ENCODE assay signal across 14 cellular contexts in genomic region chr9:73157811-73158210, GRCh38. TPM values are rescaled to one million over a fixed set of nuclear protein-coding genes. Genes with fewer than 3 reads are reported as not detected.
DNase-seq lines count a peak whose midpoint lies in the region; ATAC-seq, FAIRE-seq and TF ChIP-seq lines count a peak whose summit lies in the region.
"Had no signal": no experiment of that assay in that cellular context is flagged by ENCODE, and none has a peak within 500 bp of the region (broad histone marks: within the 10 kb centered on the region; RNA-seq: fewer than 3 reads in every experiment).

No MANE protein-coding gene starts in this region.

- dilution Hi-C loops in IMR-90 (cut with HindIII; ENCODE audit: low sequenced_read_pairs, unreplicated experiment), result no loop called here

- H3K9ac ChIP-seq in IMR-90 (ENCODE audit: low read depth, low read length), result no peak overlapping the region

- POLR2A ChIA-PET in IMR-90 (lab: Charles Lee; ENCODE audit: unreplicated experiment), result interaction anchor here (0.6 kb wide), 2 partner anchors 29 to 85 kb away, joined by 3 to 16 read pairs; no protein-coding TSS in a partner anchor

- peaks cover 64% of the 10 kb centered on the region for H3K36me3 Mint-ChIP-seq in T-helper 2 cell treated with Interferon-gamma antibody and Interleukin-4, amounts not matched to agents 5 μg/mL and 100 μg/mL, for 36 hours (ENCODE audit: low read depth)
- peaks cover 62% of the 10 kb centered on the region for H3K36me3 Mint-ChIP-seq in stimulated activated effector memory CD8-positive, alpha-beta T cell treated with anti-CD3 and anti-CD28 coated beads, Interleukin-12 subunit alpha, Interleukin-12 subunit beta, amount 100 ng/mL, for 72 hours

- no peak overlapping the region; the same call in 1 of the 2 replicates for H3K4me2 ChIP-seq in IMR-90 (ENCODE audit: low read depth, low read length)

- H3K4ac ChIP-seq in IMR-90 (ENCODE audit: low read depth, low read length), result no peak overlapping the region

- H4K8ac ChIP-seq in IMR-90 (ENCODE audit: low read depth in 2 of 2, low read length in 2 of 2), result no peak overlapping the region

- H2BK120ac ChIP-seq in IMR-90 (ENCODE audit: low read depth, low read length), result no peak overlapping the region

- H3K36me3 ChIP-seq in IMR-90 (ENCODE audit: control insufficient read depth, insufficient read depth, low read length), result peaks cover 27% of the 10 kb centered on the region

- H3K4me1 ChIP-seq in IMR-90 (ENCODE audit: control insufficient read depth, insufficient read depth, low read length), result peaks cover 4% of the 10 kb centered on the region

- peak overlapping the region; percentile 55; the same call in 1 of the 2 replicates for H3K18ac ChIP-seq in IMR-90 (ENCODE audit: low read depth, low read length)

- H2BK15ac ChIP-seq in IMR-90 (ENCODE audit: low read depth, low read length), result no peak overlapping the region

- peak overlapping the region; percentile 42 for H3K27ac Mint-ChIP-seq in T-helper 2 cell treated with Interferon-gamma antibody and Interleukin-4, amounts not matched to agents 5 μg/mL and 100 μg/mL, for 36 hours
- H3K27ac Mint-ChIP-seq in stimulated activated effector memory CD8-positive, alpha-beta T cell treated with anti-CD3 and anti-CD28 coated beads, Interleukin-12 subunit alpha, Interleukin-12 subunit beta, amount 100 ng/mL, for 72 hours, result peak overlapping the region; percentile 85

- no peak overlapping the region for H2BK20ac ChIP-seq in IMR-90 (ENCODE audit: low read depth, low read length)

- no peaks in the 10 kb centered on the region for H3K9me3 ChIP-seq in IMR-90 (ENCODE audit: control insufficient read depth, insufficient read depth, low read length)

- peaks cover 17 to 38% of the 10 kb centered on the region in 2 experiments for H3K79me1 ChIP-seq in IMR-90 (ENCODE audit: low read depth in 1 of 2, low read length in 2 of 2)

- CTCF ChIA-PET in IMR-90 (lab: Yijun Ruan, JAX), result interaction anchor here (1.0 kb wide), 1 partner anchor 19 kb away, joined by 3 read pairs; no protein-coding TSS in a partner anchor

- no peaks in the 10 kb centered on the region for H3K27me3 ChIP-seq in IMR-90 (ENCODE audit: control insufficient read depth, insufficient read depth, low read length)

- no peak overlapping the region for H3K14ac ChIP-seq in IMR-90 (replicated peaks; ENCODE audit: low read depth, low read length)

- TF ChIP-seq CTCF in IMR-90 (conservative IDR thresholded peaks at IDR 0.05; ENCODE audit: low read depth, low read length) (no peak), coronary artery (IDR thresholded peaks at IDR 0.05) (no peak)

- TF ChIP-seq RAD21 in IMR-90 (IDR thresholded peaks at IDR 0.05; ENCODE audit: low read length), result no peak

- WGBS in IMR-90 (ENCODE audit: extremely low coverage in 2 of 2, insufficient read length in 1 of 2), 2 experiments, result 100% methylated on average over 1 of the region's 2 CpGs; no CpG with 5 or more reads in 1 of the 2 experiments

- in situ Hi-C loops in IMR-90 (cut with MboI; ENCODE audit: low sequenced_read_pairs), result no loop called here

- no peak overlapping the region for H4K5ac ChIP-seq in IMR-90 (ENCODE audit: low read depth, low read length)

- peak overlapping the region; percentile 57 for H3K4me3 Mint-ChIP-seq in T-helper 2 cell treated with Interferon-gamma antibody and Interleukin-4, amounts not matched to agents 5 μg/mL and 100 μg/mL, for 36 hours
- peak overlapping the region; percentile 83 for H3K4me3 Mint-ChIP-seq in stimulated activated effector memory CD8-positive, alpha-beta T cell treated with anti-CD3 and anti-CD28 coated beads, Interleukin-12 subunit alpha, Interleukin-12 subunit beta, amount 100 ng/mL, for 72 hours

- peaks cover 22% of the 10 kb centered on the region; the same call in 1 of the 2 replicates for H4K20me1 ChIP-seq in IMR-90 (ENCODE audit: insufficient read depth, low read length)

- H3K27ac ChIP-seq in IMR-90 (ENCODE audit: insufficient read depth, low read length) (no peak overlapping the region; the same call in 1 of the 2 replicates), coronary artery (no peak overlapping the region)

- H2AK5ac ChIP-seq in IMR-90 (ENCODE audit: low read depth, low read length), result no peak overlapping the region

- H3K56ac ChIP-seq in IMR-90 (ENCODE audit: extremely low read depth, insufficient read depth, low read length), result no peak overlapping the region

- DNase-seq in T-helper 2 cell treated with Interferon-gamma antibody and Interleukin-4, amounts not matched to agents 5 μg/mL and 100 μg/mL, for 36 hours (ENCODE audit: low spot score), result no peak
- no peak for DNase-seq in T-helper 2 cell
- DNase-seq in IMR-90, result no peak
- DNase-seq in coronary artery (ENCODE audit: low spot score), result no peak
- no peak for DNase-seq in stimulated activated effector memory CD8-positive, alpha-beta T cell treated with anti-CD3 and anti-CD28 coated beads, Interleukin-12 subunit alpha, Interleukin-12 subunit beta, amount 100 ng/mL, for 72 hours (ENCODE audit: low spot score in 2 of 2)
- DNase-seq in GM12892 (ENCODE audit: insufficient read length), result no peak
- no peak for DNase-seq in cerebellar nuclear complex (lab: John Stamatoyannopoulos, UW)
- DNase-seq: activated CD4-positive, alpha-beta T cell treated with anti-CD3 and anti-CD28 coated beads, Interleukin-2, amount 50 U/mL, for 48 hours; hypothalamus; KG1; NCI-H187 treated with DMSO at 0.1 percent for 48 hours; stimulated activated CD4-positive, alpha-beta T cell treated with anti-CD3 and anti-CD28 coated beads, Interleukin-2, amount 100 ng/mL, for 48 hours had no signal

- no peak for FAIRE-seq in GM12892 (lab: Jason Lieb, UNC)
- FAIRE-seq: A204.1 had no signal

- peak; percentile 7; the same call in 1 of the 2 replicates for TF ChIP-seq POLR2A in IMR-90 (IDR thresholded peaks at IDR 0.05; ENCODE audit: low read depth, low read length)
- TF ChIP-seq POLR2A in GM12892 (IDR thresholded peaks at IDR 0.05; ENCODE audit: low read depth, low read length), result no peak

- no peak overlapping the region for H4K91ac ChIP-seq in IMR-90 (ENCODE audit: insufficient read depth, low read depth, low read length)

- intact Hi-C loops in IMR-90 (cut with micrococcal nuclease), result no loop called here

- ATAC-seq in IMR-90 (ENCODE audit: low read depth) (no peak), GM18909 (IDR thresholded peaks at IDR 0.05; ENCODE audit: poor library complexity, unreplicated experiment) (no peak)
- ATAC-seq in stimulated activated effector memory CD8-positive, alpha-beta T cell treated with anti-CD3 and anti-CD28 coated beads, Interleukin-12 subunit alpha, Interleukin-12 subunit beta, amount 100 ng/mL, for 72 hours, result no peak

- no peak overlapping the region for H2AK9ac ChIP-seq in IMR-90 (replicated peaks; ENCODE audit: low read depth, low read length, poor library complexity)

- BruUV-seq in IMR-90 (replicated peaks; lab: Mats Ljungman, UMichigan), result no TSS peak

- H2BK5ac ChIP-seq in IMR-90 (ENCODE audit: low read depth, low read length, poor library complexity, severe bottlenecking), result peak overlapping the region; percentile 55

- no peaks in the 10 kb centered on the region; the same call in none of the 2 replicates for H3K9me1 ChIP-seq in IMR-90 (ENCODE audit: insufficient read depth, low read length)

- H3K27me3 Mint-ChIP-seq in T-helper 2 cell treated with Interferon-gamma antibody and Interleukin-4, amounts not matched to agents 5 μg/mL and 100 μg/mL, for 36 hours (ENCODE audit: low read depth), result no peaks in the 10 kb centered on the region

- no peak overlapping the region for H2AFZ ChIP-seq in IMR-90 (replicated peaks; ENCODE audit: low read length, poor library complexity)

- H3K9me3 Mint-ChIP-seq in T-helper 2 cell treated with Interferon-gamma antibody and Interleukin-4, amounts not matched to agents 5 μg/mL and 100 μg/mL, for 36 hours, result no peaks in the 10 kb centered on the region
- no peaks in the 10 kb centered on the region for H3K9me3 Mint-ChIP-seq in stimulated activated effector memory CD8-positive, alpha-beta T cell treated with anti-CD3 and anti-CD28 coated beads, Interleukin-12 subunit alpha, Interleukin-12 subunit beta, amount 100 ng/mL, for 72 hours

- no peak overlapping the region for H3K4me3 ChIP-seq in IMR-90 (ENCODE audit: insufficient read depth, low read depth, low read length)
- H3K4me3 ChIP-seq in coronary artery, result peak overlapping the region; percentile 14

- H3K4me1 Mint-ChIP-seq in T-helper 2 cell treated with Interferon-gamma antibody and Interleukin-4, amounts not matched to agents 5 μg/mL and 100 μg/mL, for 36 hours (ENCODE audit: low read depth), result peaks cover 53% of the 10 kb centered on the region
- H3K4me1 Mint-ChIP-seq in stimulated activated effector memory CD8-positive, alpha-beta T cell treated with anti-CD3 and anti-CD28 coated beads, Interleukin-12 subunit alpha, Interleukin-12 subunit beta, amount 100 ng/mL, for 72 hours, result peaks cover 60% of the 10 kb centered on the region

- peak overlapping the region; percentile 41; the same call in 1 of the 2 replicates for H3K23ac ChIP-seq in IMR-90 (ENCODE audit: low read depth, low read length)

TF ChIP-seq in IMR-90, 13 proteins besides CTCF, POLR2A, EP300 and RAD21 (continues in another document):
- TF ChIP-seq CHD1 (IDR thresholded peaks at IDR 0.05; ENCODE audit: low read depth, low read length) (no peak), ELK1 (IDR thresholded peaks at IDR 0.05; ENCODE audit: borderline replicate concordance, low read depth, low read length) (no peak), RFX5 (IDR thresholded peaks at IDR 0.05; ENCODE audit: low read depth, low read length) (no peak), MXI1 (IDR thresholded peaks at IDR 0.05; ENCODE audit: borderline replicate concordance, low read depth, low read length) (no peak), BHLHE40 (IDR thresholded peaks at IDR 0.05; ENCODE audit: low read depth, low read length) (no peak), FOS (IDR thresholded peaks at IDR 0.05; ENCODE audit: low read depth, low read length) (no peak), SMC3 (IDR thresholded peaks at IDR 0.05; ENCODE audit: low read depth, low read length) (no peak), NFE2L2 (IDR thresholded peaks at IDR 0.05; ENCODE audit: low read depth, low read length) (no peak), RCOR1 (IDR thresholded peaks at IDR 0.05; ENCODE audit: insufficient replicate concordance, low read length) (no peak), CEBPB (IDR thresholded peaks at IDR 0.05; ENCODE audit: low read depth, low read length) (no peak)

RNA-seq across cellular contexts. Expression of gene ANXA1, which starts 6.1 kb away (rescaled TPM):
- total RNA-seq in IMR-90 (2012; rRNA removed), result 583 and 637 TPM in 2 replicates
- polyA plus RNA-seq in IMR-90 (2012; rRNA removed), result 465 and 520 TPM in 2 replicates
- 66.9 and 122 TPM in 2 replicates for polyA plus RNA-seq in IMR-90 (2012; cell fraction: cytosol; rRNA removed)
- polyA plus RNA-seq in IMR-90 (2012; cell fraction: nucleus; rRNA removed; ENCODE audit: low replicate concordance), result 22.6 and 233 TPM in 2 replicates
- polyA plus RNA-seq in GM12892 (2012; ENCODE audit: missing spikeins), result 3.1 TPM
